Comparison of ENCODE assay signal across 9 cellular contexts in genomic region chrX:40945366-40945713, GRCh38.
DNase-seq lines count a peak whose midpoint lies in the region; ATAC-seq and TF ChIP-seq lines count a peak whose summit lies in the region.
"Had no signal": no experiment of that assay in that cellular context is flagged by ENCODE, and none has a peak within 500 bp of the region (broad histone marks: within the 10 kb centered on the region; RNA-seq: fewer than 3 reads in every experiment).

No MANE protein-coding gene starts in this region.

- no peaks in the 10 kb centered on the region for H3K27me3 ChIP-seq in parathyroid adenoma (ENCODE audit: control insufficient read depth, insufficient read depth, low read length)
- H3K27me3 ChIP-seq in WERI-Rb-1 (ENCODE audit: insufficient read depth, low read depth, severe bottlenecking): peaks cover 10% of the 10 kb centered on the region

- H3K9ac ChIP-seq in parathyroid adenoma: no peak overlapping the region

- no peaks in the 10 kb centered on the region for H3K4me1 ChIP-seq in parathyroid adenoma

- peak overlapping the region; percentile 29 for H2AFZ ChIP-seq in parathyroid adenoma

- no peaks in the 10 kb centered on the region for H3K9me3 ChIP-seq in parathyroid adenoma (ENCODE audit: control insufficient read depth, low read length)
- no peaks in the 10 kb centered on the region for H3K9me3 ChIP-seq in WERI-Rb-1 (ENCODE audit: severe bottlenecking)

- no peaks in the 10 kb centered on the region for H3K36me3 ChIP-seq in parathyroid adenoma (ENCODE audit: control insufficient read depth, insufficient read depth, low read length)
- no peaks in the 10 kb centered on the region for H3K36me3 ChIP-seq in WERI-Rb-1

- H3K27ac ChIP-seq in parathyroid adenoma: no peak overlapping the region
- H3K27ac ChIP-seq in WERI-Rb-1: no peak overlapping the region
- H3K27ac ChIP-seq: epithelial cell of prostate had no signal

- H3K79me2 ChIP-seq in parathyroid adenoma: no peaks in the 10 kb centered on the region

- TF ChIP-seq CTCF in epithelial cell of esophagus (IDR thresholded peaks at IDR 0.05; ENCODE audit: insufficient read depth, low read depth, low read length, missing control alignments) (no peak), parathyroid adenoma (IDR thresholded peaks at IDR 0.05) (no peak), WERI-Rb-1 (IDR thresholded peaks at IDR 0.05; ENCODE audit: low read depth, low read length) (no peak)

- DNase-seq in NCI-H2171 (lab: John Stamatoyannopoulos, UW) (peak; percentile 44), epithelial cell of esophagus (ENCODE audit: low read depth) (peak; percentile 74), D341Med (ENCODE audit: low spot score) (no peak), activated gamma-delta T cell (lab: John Stamatoyannopoulos, UW) (no peak), WERI-Rb-1 (no peak)

- no peak overlapping the region for H3K4me2 ChIP-seq in parathyroid adenoma (ENCODE audit: low read length)

- ATAC-seq in GM19395 (IDR thresholded peaks at IDR 0.05; ENCODE audit: unreplicated experiment) (peak; percentile 71), HG03280 (IDR thresholded peaks at IDR 0.05; ENCODE audit: unreplicated experiment) (no peak)

- H3K4me3 ChIP-seq in epithelial cell of esophagus (ENCODE audit: low read length) (no peak overlapping the region), parathyroid adenoma (ENCODE audit: low read depth, low read length) (no peak overlapping the region), WERI-Rb-1 (ENCODE audit: low read depth, low read length) (no peak overlapping the region)

Comparison
In these comparisons a context has a peak if more than half of its experiments do, and no peak if none do; other contexts are left out.
1. DNase-seq: peak in NCI-H2171 (single experiment) and epithelial cell of esophagus (single experiment); none in D341Med (single experiment), activated gamma-delta T cell (single experiment) and WERI-Rb-1 (single experiment).